In the genomic region with DNA sequence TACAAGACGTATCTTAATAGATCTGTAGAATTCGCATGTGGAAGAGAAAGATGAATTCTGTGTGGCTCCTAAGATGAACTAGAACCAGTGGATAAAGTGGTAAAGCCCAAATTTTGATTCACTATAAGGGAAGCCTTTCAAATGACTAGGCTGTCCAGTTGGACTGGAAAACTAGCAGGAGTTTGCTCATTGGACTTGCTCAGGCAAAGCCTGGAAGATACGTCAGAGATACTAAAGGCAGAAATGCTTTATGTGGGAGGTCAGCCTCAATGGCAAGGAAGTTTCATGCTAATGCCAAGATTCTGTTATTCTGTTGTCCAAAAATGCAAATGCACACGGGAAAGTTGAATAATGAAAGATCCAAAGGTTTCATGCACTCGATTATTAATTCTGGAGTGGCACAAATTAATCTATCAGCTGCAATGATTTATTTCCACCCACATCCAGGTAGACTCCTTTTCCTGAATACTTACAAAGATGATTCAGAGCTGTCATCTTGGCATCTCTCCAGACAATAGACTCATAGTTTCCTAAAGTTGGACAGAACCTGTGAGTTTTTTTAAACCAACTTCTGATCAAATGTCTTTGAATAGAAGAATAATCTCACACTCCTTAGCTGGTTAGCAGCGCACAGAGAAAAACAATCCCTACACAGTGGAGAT, we compare ENCODE assay signal across 1 cellular context.
TF ChIP-seq lines count a peak whose summit lies in the region.

No MANE protein-coding gene starts in this region.

TF ChIP-seq in endothelial cell of umbilical vein, 7 proteins besides CTCF, POLR2A, EP300 and RAD21:
- TF ChIP-seq, protein P1, sequence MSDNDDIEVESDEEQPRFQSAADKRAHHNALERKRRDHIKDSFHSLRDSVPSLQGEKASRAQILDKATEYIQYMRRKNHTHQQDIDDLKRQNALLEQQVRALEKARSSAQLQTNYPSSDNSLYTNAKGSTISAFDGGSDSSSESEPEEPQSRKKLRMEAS (IDR thresholded peaks at IDR 0.05; ENCODE audit: insufficient read depth, insufficient read length) = no peak
- TF ChIP-seq FOS (IDR thresholded peaks at IDR 0.05; ENCODE audit: borderline replicate concordance, insufficient read depth, low read length) (no peak), JUN (IDR thresholded peaks at IDR 0.05; ENCODE audit: borderline replicate concordance, insufficient read depth, insufficient read length, low read depth) (no peak), POLR2AphosphoS5 (IDR thresholded peaks at IDR 0.05; ENCODE audit: insufficient read depth, low read depth, low read length) (no peak), GATA2 (IDR thresholded peaks at IDR 0.05; ENCODE audit: insufficient read depth, insufficient read length, low read depth, low read length) (no peak), MYC (IDR thresholded peaks at IDR 0.05; ENCODE audit: low read depth, low read length) (no peak), EZH2 (IDR thresholded peaks at IDR 0.05; ENCODE audit: borderline replicate concordance, low read depth, low read length, severe bottlenecking) (no peak)
TF ChIP-seq in endothelial cell of umbilical vein: peak in this region for 0.
